In genomic region chr19:38790507-38791403, GRCh38 we compare ENCODE assay signal across 11 cellular contexts. TPM values are rescaled to one million over a fixed set of nuclear protein-coding genes. Genes with fewer than 3 reads are reported as not detected.
DNase-seq lines count a peak whose midpoint lies in the region; ATAC-seq, FAIRE-seq and TF ChIP-seq lines count a peak whose summit lies in the region.
"Not testable (repeated sequence)": the region's sequence is repeated elsewhere in the genome, so short reads cannot be mapped to it uniquely, and the experiment has no call there.
"Had no signal": no experiment of that assay in that cellular context is flagged by ENCODE, and none has a peak within 500 bp of the region (broad histone marks: within the 10 kb centered on the region; RNA-seq: fewer than 3 reads in every experiment).

No MANE protein-coding gene starts in this region.

- H4K20me1 ChIP-seq in GM12878 (ENCODE audit: control insufficient read depth, insufficient read depth); keratinocyte (ENCODE audit: control insufficient read depth, extremely low read depth, insufficient read depth, low read length): not testable (repeated sequence)

- H3K4me1 ChIP-seq in HUES6 (ENCODE audit: control insufficient read depth, insufficient read depth, low read length) (peaks cover 11% of the 10 kb centered on the region), keratinocyte (ENCODE audit: control insufficient read depth, extremely low read depth, insufficient read depth, low read length) (peaks cover 37% of the 10 kb centered on the region)
- H3K4me1 ChIP-seq in GM12878 (ENCODE audit: control insufficient read depth, insufficient read depth, low read length); rectal smooth muscle tissue (ENCODE audit: control insufficient read depth, insufficient read depth, low read length); testis: not testable (repeated sequence)

- CTCF ChIA-PET in GM12878 (lab: Yijun Ruan, JAX) = not testable (repeated sequence)

- H3K36me3 ChIP-seq in HUES6 (ENCODE audit: control insufficient read depth, insufficient read depth, low read length); GM12878 (ENCODE audit: control insufficient read depth in 2 of 2, insufficient read depth in 2 of 2, low read length in 1 of 2); keratinocyte (ENCODE audit: control insufficient read depth in 2 of 2, extremely low read depth in 1 of 2, insufficient read depth in 2 of 2, low read length in 2 of 2); rectal smooth muscle tissue (ENCODE audit: control insufficient read depth, insufficient read depth, low read length); testis (ENCODE audit: low read depth, missing control alignments): not testable (repeated sequence)

- not testable (repeated sequence) for TF ChIP-seq CTCF in GM12878 (IDR thresholded peaks at IDR 0.05 in 2 of 3, conservative IDR thresholded peaks at IDR 0.05 in 1 of 3; ENCODE audit: control insufficient read depth in 2 of 3, extremely low read depth in 1 of 3, insufficient read depth in 1 of 3, low read depth in 3 of 3, low read length in 3 of 3); epithelial cell of proximal tubule (conservative IDR thresholded peaks at IDR 0.05; ENCODE audit: low read depth, low read length); keratinocyte (optimal IDR thresholded peaks at IDR 0.05 in 1 of 3, IDR thresholded peaks at IDR 0.05 in 1 of 3, conservative IDR thresholded peaks at IDR 0.05 in 1 of 3; ENCODE audit: extremely low read depth in 1 of 3, insufficient read depth in 2 of 3, low read length in 3 of 3); testis (IDR thresholded peaks at IDR 0.05)

- RAD21 ChIA-PET in GM12878 (lab: Charles Lee; ENCODE audit: unreplicated experiment) = not testable (repeated sequence)

- H3K4me2 ChIP-seq in GM12878 (ENCODE audit: control insufficient read depth, insufficient read depth) = not testable (repeated sequence)
- H3K4me2 ChIP-seq in keratinocyte (ENCODE audit: control insufficient read depth, extremely low read depth, insufficient read depth, low read depth, low read length) = peak overlapping the region; percentile 52

- H3K4me3 ChIP-seq in HUES6 (ENCODE audit: low read depth, low read length) (peak overlapping the region; percentile 35; the same call in 1 of the 2 replicates), epithelial cell of proximal tubule (ENCODE audit: low read depth, low read length) (peak overlapping the region; percentile 23), keratinocyte (ENCODE audit: control insufficient read depth in 2 of 3, extremely low read depth in 1 of 3, insufficient read depth in 2 of 3, low read depth in 1 of 3, low read length in 3 of 3) (peak overlapping the region in 1 of 3 experiments; percentile 34), rectal smooth muscle tissue (ENCODE audit: low read length) (peak overlapping the region; percentile 36)
- not testable (repeated sequence) for H3K4me3 ChIP-seq in GM12878, testis

- not testable (repeated sequence) for H3K79me2 ChIP-seq in GM12878 (ENCODE audit: control insufficient read depth, insufficient read depth, low read length); keratinocyte (ENCODE audit: control insufficient read depth, insufficient read depth, low read length)

- not testable (repeated sequence) for H3K27me3 ChIP-seq in HUES6 (ENCODE audit: control insufficient read depth, insufficient read depth, low read length); GM12878 (replicated peaks in 1 of 2; ENCODE audit: control insufficient read depth in 2 of 2, insufficient read depth in 2 of 2, low read length in 1 of 2); keratinocyte (ENCODE audit: control insufficient read depth, extremely low read depth, insufficient read depth, low read length); rectal smooth muscle tissue (ENCODE audit: control insufficient read depth, insufficient read depth, low read length); testis

- not testable (repeated sequence) for TF ChIP-seq POLR2A in GM12878 (IDR thresholded peaks at IDR 0.05; ENCODE audit: low read depth, low read length); testis (IDR thresholded peaks at IDR 0.05)

- dilution Hi-C loops in keratinocyte (cut with MboI; ENCODE audit: extremely low pct_ligation_motif_present, low sequenced_read_pairs) = not testable (repeated sequence)

- WGBS in GM12878 (ENCODE audit: insufficient coverage, insufficient replicate concordance, low lambda C conversion rate, missing lambda C conversion rate) = 81% methylated on average over 17 of the region's 49 CpGs
- 41 to 75% methylated on average over 12 to 19 of the region's 49 CpGs for WGBS in testis, 2 donors

- not testable (repeated sequence) for DNase-seq in GM12878 (ENCODE audit: low read depth, low spot score); epithelial cell of proximal tubule (ENCODE audit: low read depth); Right ventricle myocardium inferior (ENCODE audit: missing footprints); keratinocyte (ENCODE audit: low read depth, low spot score)
- DNase-seq in testis = peak; percentile 41

- peak overlapping the region; percentile 58 for H2AFZ ChIP-seq in GM12878 (ENCODE audit: control insufficient read depth, low read depth, low read length)
- H2AFZ ChIP-seq in keratinocyte (ENCODE audit: control insufficient read depth, low read length) = not testable (repeated sequence)

- intact Hi-C loops in GM12878 (cut with micrococcal nuclease; ENCODE audit: unreplicated experiment); Right ventricle myocardium inferior (cut with DNase I); testis (cut with DNase I; ENCODE audit: low total_unique reads): not testable (repeated sequence)

- POLR2A ChIA-PET in GM12878 (lab: Charles Lee) = not testable (repeated sequence)

- not testable (repeated sequence) for H3K9me3 ChIP-seq in HUES6 (ENCODE audit: control insufficient read depth, insufficient read depth, low read depth, low read length); GM12878 (replicated peaks; ENCODE audit: control insufficient read depth, insufficient read depth, low read length); keratinocyte (ENCODE audit: control insufficient read depth, low read depth, low read length); testis

- not testable (repeated sequence) for H3K9ac ChIP-seq in HUES6 (ENCODE audit: low read length); GM12878 (ENCODE audit: control insufficient read depth, insufficient read depth, low read length); keratinocyte (ENCODE audit: control insufficient read depth, extremely low read depth, insufficient read depth, low read length); rectal smooth muscle tissue (ENCODE audit: low read length)

- BruUV-seq in GM12878 (replicated peaks; lab: Mats Ljungman, UMichigan) = TSS peak; percentile 83

- in situ Hi-C loops in GM12878 (cut with MboI) = not testable (repeated sequence)

- H3K27ac ChIP-seq in HUES6 (ENCODE audit: low read depth, low read length); GM12878 (ENCODE audit: control insufficient read depth, insufficient read depth); keratinocyte (ENCODE audit: control insufficient read depth, insufficient read depth, low read length); rectal smooth muscle tissue (ENCODE audit: low read depth, low read length); testis: not testable (repeated sequence)

- H3K9me1 ChIP-seq in keratinocyte (ENCODE audit: control insufficient read depth, extremely low read depth, insufficient read depth, low read length) = not testable (repeated sequence)

- TF ChIP-seq RAD21 in GM12878 (IDR thresholded peaks at IDR 0.05; ENCODE audit: insufficient read depth, low read depth, low read length) = not testable (repeated sequence)

- TF ChIP-seq EP300 in GM12878 (IDR thresholded peaks at IDR 0.05; ENCODE audit: borderline replicate concordance in 1 of 2, control insufficient read depth in 1 of 2, low read depth in 2 of 2, low read length in 2 of 2) = not testable (repeated sequence)

- SMC1A ChIA-PET in GM12878 (lab: Charles Lee; ENCODE audit: uncharacterized antibody, unreplicated experiment) = not testable (repeated sequence)

- ATAC-seq in GM12878 = not testable (repeated sequence)
- peak; percentile 2 for ATAC-seq in Right ventricle myocardium inferior

- FAIRE-seq in GM12878 (lab: Jason Lieb, UNC); keratinocyte (lab: Jason Lieb, UNC): not testable (repeated sequence)

RNA-seq across cellular contexts. Expression of gene LGALS7B, which starts 1.8 kb away (rescaled TPM):
- total RNA-seq in GM12878 (2013; cell fraction: nucleolus; rRNA removed) = not detected in 2 replicates
- total RNA-seq in GM12878 (2014; rRNA removed) (not detected in 2 replicates), GM12878 (2014; rRNA removed; fragmentation: Illumina TruSeq; extraction: Trizol) (not detected in 2 replicates), GM12878 (2021) (not detected in 2 replicates), epithelial cell of proximal tubule (4.4 TPM in 1 of 2 replicates, not detected in the other), Right ventricle myocardium inferior (not detected), testis (1 to 10 TPM; 2.3 to 8.1 TPM)
- polyA plus RNA-seq in GM12878 (2011; ENCODE audit: low read depth) = not detected
- polyA plus RNA-seq in GM12878 (2011; rRNA removed) (not detected in 2 replicates), GM12878 (2014; fragmentation: Illumina TruSeq; extraction: Trizol) (not detected in 2 replicates), GM12878 (2014; fragmentation: Nextera tagmentation; extraction: Ambion mirVana) (not detected), GM12878 (2014; rRNA removed) (not detected in 2 replicates), GM12878 (2016; fragmentation: Nextera tagmentation; extraction: Ambion mirVana) (not detected), keratinocyte (1,330 to 7,133 TPM (median 1,668 TPM) in 3 replicates), testis (ENCODE audit: insufficient read depth, low read depth, low replicate concordance) (not detected)
- not detected in 2 replicates for polyA plus RNA-seq in GM12878 (2011; cell fraction: cytosol; rRNA removed)
- polyA plus RNA-seq in GM12878 (2011; cell fraction: nucleus; rRNA removed) = not detected in 2 replicates
- not detected in 2 replicates for polyA plus RNA-seq in GM12878 (2012)
- not detected in 2 replicates for polyA minus RNA-seq in GM12878 (2011; rRNA and poly(A)+ RNA removed)
- polyA minus RNA-seq in GM12878 (2011; cell fraction: cytosol; rRNA and poly(A)+ RNA removed) = not detected in 2 replicates
- polyA minus RNA-seq in GM12878 (2011; cell fraction: nucleus; rRNA and poly(A)+ RNA removed) = not detected in 2 replicates
- polyA plus RNA-seq in keratinocyte (2011; ENCODE audit: low read depth) = 2,078 TPM
- polyA plus RNA-seq in keratinocyte (2011; cell fraction: cytosol; rRNA removed) = 1,317 and 3,328 TPM in 2 replicates
- polyA plus RNA-seq in keratinocyte (2011; cell fraction: nucleus; rRNA removed) = 746 and 1,115 TPM in 2 replicates
- 3,308 and 8,816 TPM in 2 replicates for polyA plus RNA-seq in keratinocyte (2012; ENCODE audit: low replicate concordance)
- polyA minus RNA-seq in keratinocyte = 127 to 666 TPM (median 341 TPM) in 3 replicates
- 1,769 TPM for polyA minus RNA-seq in keratinocyte (2011; cell fraction: cytosol; rRNA and poly(A)+ RNA removed)
- 213 and 279 TPM in 2 replicates for polyA minus RNA-seq in keratinocyte (2011; cell fraction: nucleus; rRNA and poly(A)+ RNA removed)
- total RNA-seq: CD4-positive, alpha-beta T cell; H7; LHCN-M2; PC-9 had no signal

RNA-seq across cellular contexts. Expression of gene LGALS7, which starts 17.4 kb away (rescaled TPM):
- not detected in 2 replicates for total RNA-seq in GM12878 (2013; cell fraction: nucleolus; rRNA removed)
- total RNA-seq in GM12878 (2014; rRNA removed) = not detected in 2 replicates
- not detected in 2 replicates for total RNA-seq in GM12878 (2014; rRNA removed; fragmentation: Illumina TruSeq; extraction: Trizol)
- not detected in 2 replicates for total RNA-seq in GM12878 (2021)
- not detected for polyA plus RNA-seq in GM12878 (2011; ENCODE audit: low read depth)
- 0.19 TPM in 1 of 2 replicates, not detected in the other for polyA plus RNA-seq in GM12878 (2011; rRNA removed)
- polyA plus RNA-seq in GM12878 (2011; cell fraction: cytosol; rRNA removed) = not detected in 2 replicates
- not detected in 2 replicates for polyA plus RNA-seq in GM12878 (2011; cell fraction: nucleus; rRNA removed)
- not detected in 2 replicates for polyA plus RNA-seq in GM12878 (2012)
- not detected in 2 replicates for polyA plus RNA-seq in GM12878 (2014; fragmentation: Illumina TruSeq; extraction: Trizol)
- polyA plus RNA-seq in GM12878 (2014; fragmentation: Nextera tagmentation; extraction: Ambion mirVana) = not detected
- not detected in 2 replicates for polyA plus RNA-seq in GM12878 (2014; rRNA removed)
- polyA plus RNA-seq in GM12878 (2016; fragmentation: Nextera tagmentation; extraction: Ambion mirVana) = not detected
- polyA minus RNA-seq in GM12878 (2011; rRNA and poly(A)+ RNA removed) = not detected in 2 replicates
- polyA minus RNA-seq in GM12878 (2011; cell fraction: cytosol; rRNA and poly(A)+ RNA removed) = not detected in 2 replicates
- polyA minus RNA-seq in GM12878 (2011; cell fraction: nucleus; rRNA and poly(A)+ RNA removed) = not detected in 2 replicates
- total RNA-seq in epithelial cell of proximal tubule = not detected in 2 replicates
- not detected for total RNA-seq in Right ventricle myocardium inferior
- 9.1 to 19.7 TPM (median 19.6 TPM) in 3 replicates for polyA plus RNA-seq in keratinocyte
- 8.7 TPM for polyA plus RNA-seq in keratinocyte (2011; ENCODE audit: low read depth)
- 16.2 and 26.5 TPM in 2 replicates for polyA plus RNA-seq in keratinocyte (2011; cell fraction: cytosol; rRNA removed)
- 28.7 and 31.3 TPM in 2 replicates for polyA plus RNA-seq in keratinocyte (2011; cell fraction: nucleus; rRNA removed)
- 11.3 and 42.2 TPM in 2 replicates for polyA plus RNA-seq in keratinocyte (2012; ENCODE audit: low replicate concordance)
- 11.3 to 31.1 TPM (median 23.5 TPM) in 3 replicates for polyA minus RNA-seq in keratinocyte
- polyA minus RNA-seq in keratinocyte (2011; cell fraction: cytosol; rRNA and poly(A)+ RNA removed) = 21.7 TPM
- 6.1 and 6.9 TPM in 2 replicates for polyA minus RNA-seq in keratinocyte (2011; cell fraction: nucleus; rRNA and poly(A)+ RNA removed)
- total RNA-seq in testis = not detected
- polyA plus RNA-seq in testis (ENCODE audit: insufficient read depth, low read depth, low replicate concordance) = 4.4 TPM
- total RNA-seq: CD4-positive, alpha-beta T cell; LHCN-M2 had no signal

RNA-seq across cellular contexts. Expression of gene LGALS4, which starts 22.0 kb away (rescaled TPM):
- 0.71 and 0.75 TPM in 2 replicates for total RNA-seq in GM12878 (2013; cell fraction: nucleolus; rRNA removed)
- total RNA-seq in GM12878 (2014; rRNA removed) = 0.44 TPM in 1 of 2 replicates, not detected in the other
- total RNA-seq in GM12878 (2014; rRNA removed; fragmentation: Illumina TruSeq; extraction: Trizol) = not detected in 2 replicates
- total RNA-seq in GM12878 (2021) = 2.1 and 2.7 TPM in 2 replicates
- not detected for polyA plus RNA-seq in GM12878 (2011; ENCODE audit: low read depth)
- polyA plus RNA-seq in GM12878 (2011; rRNA removed) = 0.27 and 0.35 TPM in 2 replicates
- polyA plus RNA-seq in GM12878 (2011; cell fraction: cytosol; rRNA removed) = 0.09 and 0.25 TPM in 2 replicates
- polyA plus RNA-seq in GM12878 (2011; cell fraction: nucleus; rRNA removed) = 1.4 and 1.9 TPM in 2 replicates
- polyA plus RNA-seq in GM12878 (2012) = 0.17 and 0.46 TPM in 2 replicates
- 0.24 TPM in 1 of 2 replicates, not detected in the other for polyA plus RNA-seq in GM12878 (2014; fragmentation: Illumina TruSeq; extraction: Trizol)
- polyA plus RNA-seq in GM12878 (2014; fragmentation: Nextera tagmentation; extraction: Ambion mirVana) = under 1 TPM in 1 of 2 experiments, not detected in 1; 0.15 TPM
- polyA plus RNA-seq in GM12878 (2014; rRNA removed) = 0.06 and 0.13 TPM in 2 replicates
- under 1 TPM in 1 of 2 experiments, not detected in 1; 0.28 TPM for polyA plus RNA-seq in GM12878 (2016; fragmentation: Nextera tagmentation; extraction: Ambion mirVana)
- 0.72 and 1.3 TPM in 2 replicates for polyA minus RNA-seq in GM12878 (2011; rRNA and poly(A)+ RNA removed)
- not detected in 2 replicates for polyA minus RNA-seq in GM12878 (2011; cell fraction: cytosol; rRNA and poly(A)+ RNA removed)
- 0.24 and 0.29 TPM in 2 replicates for polyA minus RNA-seq in GM12878 (2011; cell fraction: nucleus; rRNA and poly(A)+ RNA removed)
- total RNA-seq in epithelial cell of proximal tubule = not detected in 2 replicates
- 0.76 TPM for total RNA-seq in Right ventricle myocardium inferior
- 0.11 to 0.30 TPM (median 0.13 TPM) in 3 replicates for polyA plus RNA-seq in keratinocyte
- polyA plus RNA-seq in keratinocyte (2011; ENCODE audit: low read depth) = 0.86 TPM
- polyA plus RNA-seq in keratinocyte (2011; cell fraction: cytosol; rRNA removed) = 0.13 TPM in 1 of 2 replicates, not detected in the other
- 0.71 and 1.1 TPM in 2 replicates for polyA plus RNA-seq in keratinocyte (2011; cell fraction: nucleus; rRNA removed)
- 1.5 TPM in 1 of 2 replicates, not detected in the other for polyA plus RNA-seq in keratinocyte (2012; ENCODE audit: low replicate concordance)
- not detected in 3 replicates for polyA minus RNA-seq in keratinocyte
- polyA minus RNA-seq in keratinocyte (2011; cell fraction: cytosol; rRNA and poly(A)+ RNA removed) = not detected
- not detected in 2 replicates for polyA minus RNA-seq in keratinocyte (2011; cell fraction: nucleus; rRNA and poly(A)+ RNA removed)
- total RNA-seq in testis = 1 to 10 TPM; 1.6 to 1.9 TPM
- 1.6 TPM for polyA plus RNA-seq in testis (ENCODE audit: insufficient read depth, low read depth, low replicate concordance)
- total RNA-seq: H7, LHCN-M2 had no signal

RNA-seq across cellular contexts. Expression of gene ECH1, which starts 40.8 kb away (rescaled TPM):
- total RNA-seq in GM12878 (2013; cell fraction: nucleolus; rRNA removed) = 22.0 and 23.9 TPM in 2 replicates
- 92.4 and 121 TPM in 2 replicates for total RNA-seq in GM12878 (2014; rRNA removed)
- total RNA-seq in GM12878 (2014; rRNA removed; fragmentation: Illumina TruSeq; extraction: Trizol) = 135 and 138 TPM in 2 replicates
- total RNA-seq in GM12878 (2021) = 164 and 165 TPM in 2 replicates
- polyA plus RNA-seq in GM12878 (2011; ENCODE audit: low read depth) = 287 TPM
- polyA plus RNA-seq in GM12878 (2011; rRNA removed) = 114 and 139 TPM in 2 replicates
- 188 and 226 TPM in 2 replicates for polyA plus RNA-seq in GM12878 (2011; cell fraction: cytosol; rRNA removed)
- polyA plus RNA-seq in GM12878 (2011; cell fraction: nucleus; rRNA removed) = 151 and 189 TPM in 2 replicates
- 228 and 402 TPM in 2 replicates for polyA plus RNA-seq in GM12878 (2012)
- polyA plus RNA-seq in GM12878 (2014; fragmentation: Illumina TruSeq; extraction: Trizol) = 147 and 214 TPM in 2 replicates
- polyA plus RNA-seq in GM12878 (2014; fragmentation: Nextera tagmentation; extraction: Ambion mirVana) = 100 to 1,000 TPM; 104 to 109 TPM
- polyA plus RNA-seq in GM12878 (2014; rRNA removed) = 284 and 385 TPM in 2 replicates
- 100 to 1,000 TPM; 248 to 270 TPM for polyA plus RNA-seq in GM12878 (2016; fragmentation: Nextera tagmentation; extraction: Ambion mirVana)
- polyA minus RNA-seq in GM12878 (2011; rRNA and poly(A)+ RNA removed) = 79.9 and 129 TPM in 2 replicates
- 35.9 and 40.2 TPM in 2 replicates for polyA minus RNA-seq in GM12878 (2011; cell fraction: cytosol; rRNA and poly(A)+ RNA removed)
- polyA minus RNA-seq in GM12878 (2011; cell fraction: nucleus; rRNA and poly(A)+ RNA removed) = 34.5 and 48.4 TPM in 2 replicates
- total RNA-seq in epithelial cell of proximal tubule = 41.2 and 45.5 TPM in 2 replicates
- 1,308 TPM for total RNA-seq in Right ventricle myocardium inferior
- polyA plus RNA-seq in keratinocyte = 64.9 to 85.5 TPM (median 72.1 TPM) in 3 replicates
- 32.1 TPM for polyA plus RNA-seq in keratinocyte (2011; ENCODE audit: low read depth)
- 46.8 and 72.4 TPM in 2 replicates for polyA plus RNA-seq in keratinocyte (2011; cell fraction: cytosol; rRNA removed)
- polyA plus RNA-seq in keratinocyte (2011; cell fraction: nucleus; rRNA removed) = 40.6 and 53.7 TPM in 2 replicates
- 87.0 and 145 TPM in 2 replicates for polyA plus RNA-seq in keratinocyte (2012; ENCODE audit: low replicate concordance)
- polyA minus RNA-seq in keratinocyte = 48.7 to 107 TPM (median 62.3 TPM) in 3 replicates
- polyA minus RNA-seq in keratinocyte (2011; cell fraction: cytosol; rRNA and poly(A)+ RNA removed) = 51.2 TPM
- 10.2 and 16.0 TPM in 2 replicates for polyA minus RNA-seq in keratinocyte (2011; cell fraction: nucleus; rRNA and poly(A)+ RNA removed)
- 100 to 1,000 TPM; 176 to 193 TPM for total RNA-seq in testis
- 217 TPM for polyA plus RNA-seq in testis (ENCODE audit: insufficient read depth, low read depth, low replicate concordance)

RNA-seq across cellular contexts. Expression of gene CAPN12, which starts 46.5 kb away (rescaled TPM):
- 9.3 and 10.9 TPM in 2 replicates for total RNA-seq in GM12878 (2013; cell fraction: nucleolus; rRNA removed)
- 2.8 and 4.1 TPM in 2 replicates for total RNA-seq in GM12878 (2014; rRNA removed)
- 1.5 and 1.7 TPM in 2 replicates for total RNA-seq in GM12878 (2014; rRNA removed; fragmentation: Illumina TruSeq; extraction: Trizol)
- total RNA-seq in GM12878 (2021) = 3.0 and 5.1 TPM in 2 replicates
- polyA plus RNA-seq in GM12878 (2011; ENCODE audit: low read depth) = 4.9 TPM
- polyA plus RNA-seq in GM12878 (2011; rRNA removed) = 1.7 and 2.0 TPM in 2 replicates
- polyA plus RNA-seq in GM12878 (2011; cell fraction: cytosol; rRNA removed) = 2.8 and 3.4 TPM in 2 replicates
- polyA plus RNA-seq in GM12878 (2011; cell fraction: nucleus; rRNA removed) = 29.8 and 48.9 TPM in 2 replicates
- polyA plus RNA-seq in GM12878 (2012) = 8.1 and 12.4 TPM in 2 replicates
- 2.7 and 3.1 TPM in 2 replicates for polyA plus RNA-seq in GM12878 (2014; fragmentation: Illumina TruSeq; extraction: Trizol)
- 1 to 10 TPM; 1.2 to 2.0 TPM for polyA plus RNA-seq in GM12878 (2014; fragmentation: Nextera tagmentation; extraction: Ambion mirVana)
- 4.6 and 7.3 TPM in 2 replicates for polyA plus RNA-seq in GM12878 (2014; rRNA removed)
- 1 to 10 TPM in 1 of 2 experiments, under 1 TPM in 1; 0.64 to 1.9 TPM for polyA plus RNA-seq in GM12878 (2016; fragmentation: Nextera tagmentation; extraction: Ambion mirVana)
- polyA minus RNA-seq in GM12878 (2011; rRNA and poly(A)+ RNA removed) = 0.51 and 0.62 TPM in 2 replicates
- polyA minus RNA-seq in GM12878 (2011; cell fraction: cytosol; rRNA and poly(A)+ RNA removed) = not detected in 2 replicates
- 1.7 TPM in 2 replicates for polyA minus RNA-seq in GM12878 (2011; cell fraction: nucleus; rRNA and poly(A)+ RNA removed)
- 0.51 and 7.3 TPM in 2 replicates for total RNA-seq in epithelial cell of proximal tubule
- not detected for total RNA-seq in Right ventricle myocardium inferior
- 5.6 to 20.4 TPM (median 6.0 TPM) in 3 replicates for polyA plus RNA-seq in keratinocyte
- polyA plus RNA-seq in keratinocyte (2011; ENCODE audit: low read depth) = 6.8 TPM
- polyA plus RNA-seq in keratinocyte (2011; cell fraction: cytosol; rRNA removed) = 7.4 and 15.5 TPM in 2 replicates
- 32.9 and 44.6 TPM in 2 replicates for polyA plus RNA-seq in keratinocyte (2011; cell fraction: nucleus; rRNA removed)
- 4.6 and 7.5 TPM in 2 replicates for polyA plus RNA-seq in keratinocyte (2012; ENCODE audit: low replicate concordance)
- polyA minus RNA-seq in keratinocyte = 3.9 to 9.7 TPM (median 6.0 TPM) in 3 replicates
- 5.4 TPM for polyA minus RNA-seq in keratinocyte (2011; cell fraction: cytosol; rRNA and poly(A)+ RNA removed)
- 4.7 and 5.5 TPM in 2 replicates for polyA minus RNA-seq in keratinocyte (2011; cell fraction: nucleus; rRNA and poly(A)+ RNA removed)
- total RNA-seq in testis = 1 to 10 TPM; 4.6 to 5.5 TPM
- polyA plus RNA-seq in testis (ENCODE audit: insufficient read depth, low read depth, low replicate concordance) = 3.6 TPM
- total RNA-seq: LHCN-M2 had no signal
